36 cellular contexts compared by ENCODE assay signal in the genomic region with DNA sequence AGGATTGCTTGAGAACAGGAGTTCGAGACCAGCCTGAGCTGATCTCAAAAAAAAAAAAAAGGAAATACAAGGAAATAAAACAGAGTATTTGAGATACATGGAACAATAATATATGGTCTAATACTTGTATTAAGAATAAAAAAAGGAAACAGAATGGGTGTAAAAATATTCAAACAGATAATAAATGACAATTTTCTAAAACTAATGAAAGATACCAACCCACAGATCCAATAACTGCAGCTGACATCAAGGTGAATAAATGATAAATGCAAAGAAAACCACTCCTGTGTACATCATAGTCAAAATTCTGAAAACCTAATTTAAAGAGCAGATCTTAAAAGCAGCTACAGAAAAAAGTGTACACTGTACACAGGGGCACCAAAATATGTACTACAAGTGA. TPM values are rescaled to one million over a fixed set of nuclear protein-coding genes. Genes with fewer than 3 reads are reported as not detected.
DNase-seq lines count a peak whose midpoint lies in the region; ATAC-seq, FAIRE-seq and TF ChIP-seq lines count a peak whose summit lies in the region.
"Had no signal": no experiment of that assay in that cellular context is flagged by ENCODE, and none has a peak within 500 bp of the region (broad histone marks: within the 10 kb centered on the region; RNA-seq: fewer than 3 reads in every experiment).

No MANE protein-coding gene starts in this region.

- H3K36me3 Mint-ChIP-seq in activated naive CD4-positive, alpha-beta T cell treated with anti-CD3 and anti-CD28 coated beads, Interleukin-2, amount 50 U/mL, for 24 hours = no peaks in the 10 kb centered on the region
- H3K36me3 Mint-ChIP-seq in activated B cell treated with CpG ODN at 0.5 μM for 24 hours (ENCODE audit: low read depth) (peaks cover 8% of the 10 kb centered on the region), nephron (ENCODE audit: low read depth) (no peaks in the 10 kb centered on the region)
- H3K36me3 Mint-ChIP-seq: CD14-positive monocyte had no signal

- H3K9me3 ChIP-seq in HEK293 (ENCODE audit: control insufficient read depth, insufficient read depth, low read depth, low read length) = no peaks in the 10 kb centered on the region
- H3K9me3 ChIP-seq: A549, BE2C had no signal

- no peak for ATAC-seq in activated B cell treated with CpG ODN at 0.5 μM for 24 hours (ENCODE audit: low read depth)
- ATAC-seq: A549; CD8-positive, alpha-beta T cell had no signal

- no peak for FAIRE-seq in GM12892 (lab: Jason Lieb, UNC)
- FAIRE-seq: A549, D721Med had no signal

- H3K9me3 Mint-ChIP-seq in activated naive CD4-positive, alpha-beta T cell treated with anti-CD3 and anti-CD28 coated beads, Interleukin-2, amount 50 U/mL, for 24 hours = no peaks in the 10 kb centered on the region
- no peaks in the 10 kb centered on the region for H3K9me3 Mint-ChIP-seq in activated B cell treated with CpG ODN at 0.5 μM for 24 hours
- peaks cover 21% of the 10 kb centered on the region for H3K9me3 Mint-ChIP-seq in nephron
- H3K9me3 Mint-ChIP-seq: CD4-positive, alpha-beta memory T cell; CD4-positive, alpha-beta T cell; CD8-positive, alpha-beta memory T cell; CD8-positive, alpha-beta T cell had no signal

- no peaks in the 10 kb centered on the region for H3K27me3 Mint-ChIP-seq in activated naive CD4-positive, alpha-beta T cell treated with anti-CD3 and anti-CD28 coated beads, Interleukin-2, amount 50 U/mL, for 24 hours
- H3K27me3 Mint-ChIP-seq in activated B cell treated with CpG ODN at 0.5 μM for 24 hours = no peaks in the 10 kb centered on the region
- H3K27me3 Mint-ChIP-seq in nephron (ENCODE audit: low read depth) = peaks cover 4% of the 10 kb centered on the region
- H3K27me3 Mint-ChIP-seq: B cell; CD4-positive, alpha-beta memory T cell; CD4-positive, alpha-beta T cell; CD4-positive, CD25-positive, alpha-beta regulatory T cell; CD8-positive, alpha-beta memory T cell had no signal

- H3K4me3 ChIP-seq in HEK293 (ENCODE audit: low read depth, low read length) = no peak overlapping the region
- H3K4me3 ChIP-seq: A549; BLaER1; BLaER1 treated with 17β-estradiol and CSF1 and Interleukin-3, amounts not matched to agents 10 nM and 100 nM had no signal

- H3K27ac Mint-ChIP-seq in activated naive CD4-positive, alpha-beta T cell treated with anti-CD3 and anti-CD28 coated beads, Interleukin-2, amount 50 U/mL, for 24 hours = peak overlapping the region; percentile 59
- H3K27ac Mint-ChIP-seq in activated B cell treated with CpG ODN at 0.5 μM for 24 hours = peak overlapping the region; percentile 7
- H3K27ac Mint-ChIP-seq in nephron = no peak overlapping the region
- H3K27ac Mint-ChIP-seq: B cell; CD14-positive monocyte; CD4-positive, alpha-beta T cell; CD8-positive, alpha-beta T cell had no signal

- no peak for TF ChIP-seq POLR2A in GM12892 (IDR thresholded peaks at IDR 0.05; ENCODE audit: low read depth, low read length)

- in situ Hi-C loops in KBM-7 (cut with MboI; ENCODE audit: low pct_unique_long_range_greater_than_20kb, low sequenced_read_pairs) = no loop called here

- TF ChIP-seq CTCF in HEK293 (tag by site-specific recombination; IDR thresholded peaks at IDR 0.05) = no peak
- no peak for TF ChIP-seq CTCF in activated B cell treated with CpG ODN at 0.5 μM for 24 hours (IDR thresholded peaks at IDR 0.05)
- no peak for TF ChIP-seq CTCF in nephron (IDR thresholded peaks at IDR 0.05; ENCODE audit: unreplicated experiment in 3 of 3)

- CTCF ChIA-PET in HEK293 (lab: Yijun Ruan, JAX) = no interaction called here
- CTCF ChIA-PET in activated B cell treated with CpG ODN at 0.5 μM for 24 hours (lab: Charles Lee) = interaction anchor here (2.4 kb wide), 1 partner anchor 388 kb away, joined by 7 read pairs; no protein-coding TSS in a partner anchor

- H3K27ac ChIP-seq in HEK293 (ENCODE audit: extremely low read depth, low read depth, low read length) = no peak overlapping the region
- H3K27ac ChIP-seq: 22Rv1; A549; BLaER1; BLaER1 treated with 17β-estradiol and CSF1 and Interleukin-3, amounts not matched to agents 10 nM and 100 nM; C4-2B had no signal

- DNase-seq in activated naive CD4-positive, alpha-beta T cell treated with Interleukin-2 at 50 U/mL for 16 hours = no peak
- DNase-seq in activated B cell treated with CpG ODN at 0.5 μM for 24 hours (no peak), KBM-7 (no peak), GM12892 (ENCODE audit: insufficient read length) (no peak)
- no peak for DNase-seq in activated CD4-positive, alpha-beta T cell treated with anti-CD3 and anti-CD28 coated beads, Interleukin-2, amount 50 U/mL, for 48 hours
- DNase-seq: 8988T; ACHN; AML-193; BE2C; C1 segment of cervical spinal cord; Caco-2; Calu3; CD4-positive, alpha-beta memory T cell; CD4-positive, alpha-beta T cell; CD4-positive, CD25-positive, alpha-beta regulatory T cell; CD8-positive, alpha-beta memory T cell; CD8-positive, alpha-beta T cell; COR-L47; DMS 273 treated with DMSO at 0.1 percent for 48 hours; DMS153; DMS53; DMS79; DMS79 treated with DMSO at 0.1 percent for 48 hours; DND-41; EL had no signal

- no peaks in the 10 kb centered on the region for H3K4me1 ChIP-seq in HEK293 (ENCODE audit: control insufficient read depth, insufficient read depth, low read length)
- H3K4me1 ChIP-seq: BE2C, Caco-2 had no signal

- H3K36me3 ChIP-seq in HEK293 (ENCODE audit: control insufficient read depth in 2 of 2, insufficient read depth in 1 of 2, low read length in 2 of 2) = no peaks in the 10 kb centered on the region
- H3K36me3 ChIP-seq: BE2C; BLaER1; BLaER1 treated with 17β-estradiol and CSF1 and Interleukin-3, amounts not matched to agents 10 nM and 100 nM had no signal

- POLR2A ChIA-PET in HEK293 (lab: Yijun Ruan, JAX) = no interaction called here
- POLR2A ChIA-PET in activated B cell treated with CpG ODN at 0.5 μM for 24 hours (lab: Charles Lee) = no interaction called here

- H3K4me1 Mint-ChIP-seq in activated naive CD4-positive, alpha-beta T cell treated with anti-CD3 and anti-CD28 coated beads, Interleukin-2, amount 50 U/mL, for 24 hours = peaks cover 12% of the 10 kb centered on the region
- H3K4me1 Mint-ChIP-seq in activated B cell treated with CpG ODN at 0.5 μM for 24 hours (peaks cover 5% of the 10 kb centered on the region), nephron (peaks cover under 1% of the 10 kb centered on the region)

- intact Hi-C loops in activated B cell treated with CpG ODN at 0.5 μM for 24 hours (cut with micrococcal nuclease) = loop anchor here (5.0 kb wide), 1 partner anchor 1457 kb away; the partner anchor contains the start of gene GSG1

- H3K4me3 Mint-ChIP-seq in activated naive CD4-positive, alpha-beta T cell treated with anti-CD3 and anti-CD28 coated beads, Interleukin-2, amount 50 U/mL, for 24 hours = no peak overlapping the region
- no peak overlapping the region for H3K4me3 Mint-ChIP-seq in activated B cell treated with CpG ODN at 0.5 μM for 24 hours
- peak overlapping the region in 2 of 3 experiments; percentile 24 to 44 for H3K4me3 Mint-ChIP-seq in nephron
- H3K4me3 Mint-ChIP-seq: B cell; CD14-positive monocyte; CD4-positive, alpha-beta memory T cell; CD4-positive, alpha-beta T cell; CD4-positive, CD25-positive, alpha-beta regulatory T cell; CD8-positive, alpha-beta T cell had no signal

TF ChIP-seq in HEK293, 187 proteins besides CTCF, POLR2A, EP300 and RAD21:
- TF ChIP-seq ZNF302 (tag by site-specific recombination; IDR thresholded peaks at IDR 0.05; ENCODE audit: low read depth) (no peak), TCF7L2 (IDR thresholded peaks at IDR 0.05; ENCODE audit: borderline replicate concordance, low read depth, low read length) (no peak), ZNF433 (tag by site-specific recombination; IDR thresholded peaks at IDR 0.05; ENCODE audit: low read depth) (no peak), ZNF558 (tag by site-specific recombination; IDR thresholded peaks at IDR 0.05) (peak; percentile 99), ZNF121 (tag by site-specific recombination; IDR thresholded peaks at IDR 0.05) (no peak)

RNA-seq across cellular contexts. Expression of gene ETV6, which starts 4.1 kb away (rescaled TPM):
- total RNA-seq in activated B cell treated with CpG ODN at 0.5 μM for 24 hours = 116 and 130 TPM in 2 replicates
- polyA plus RNA-seq in GM12892 (2012; ENCODE audit: missing spikeins) = 27.3 TPM

Comparison
In these comparisons a context has a peak if more than half of its experiments do, and no peak if none do; other contexts are left out.
1. H3K27ac Mint-ChIP-seq: peak in activated naive CD4-positive, alpha-beta T cell treated with anti-CD3 and anti-CD28 coated beads, Interleukin-2, amount 50 U/mL, for 24 hours (single experiment) and activated B cell treated with CpG ODN at 0.5 μM for 24 hours (single experiment); none in nephron (0 of 3).
2. H3K4me3 Mint-ChIP-seq: peak in nephron (2 of 3); none in activated naive CD4-positive, alpha-beta T cell treated with anti-CD3 and anti-CD28 coated beads, Interleukin-2, amount 50 U/mL, for 24 hours (single experiment) and activated B cell treated with CpG ODN at 0.5 μM for 24 hours (single experiment).